Comparison of ENCODE assay signal across 16 cellular contexts in the genomic region with DNA sequence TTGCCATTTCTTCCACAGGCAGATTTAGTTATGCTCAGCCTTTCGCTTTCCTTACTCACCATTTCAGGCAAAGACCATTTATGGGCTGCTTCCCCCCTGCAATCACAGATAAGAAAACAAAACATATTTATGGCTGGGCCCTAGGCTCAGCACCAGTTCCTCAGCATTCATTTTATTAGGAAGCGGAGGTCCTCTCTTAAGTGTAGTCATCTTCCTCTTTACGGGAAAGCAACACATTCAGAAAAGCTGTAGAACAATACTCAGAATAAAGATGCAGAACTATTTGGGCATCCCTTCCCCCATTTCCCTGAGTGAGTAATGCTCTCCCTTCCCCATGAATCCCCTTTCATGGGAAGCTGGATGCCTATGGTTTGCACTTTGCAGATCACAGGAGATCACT. TPM values are rescaled to one million over a fixed set of nuclear protein-coding genes. Genes with fewer than 3 reads are reported as not detected.
"Had no signal": no experiment of that assay in that cellular context is flagged by ENCODE, and none has a peak within 500 bp of the region (broad histone marks: within the 10 kb centered on the region; RNA-seq: fewer than 3 reads in every experiment).

No MANE protein-coding gene starts in this region.

- H3K9me3 Mint-ChIP-seq: activated naive CD4-positive, alpha-beta T cell treated with anti-CD3 and anti-CD28 coated beads, Interleukin-2, amount 50 U/mL, for 24 hours; central memory CD8-positive, alpha-beta T cell; memory B cell; neural crest cell; stimulated activated memory B cell treated with anti-CD40 and anti-IgM and Interleukin-4, amounts not matched to agents 10 μg/mL and 1 μg/mL and 100 μg/mL, for 72 hours; T-helper 1 cell treated with Interleukin-12 subunit alpha and Interleukin-12 subunit beta and Interleukin-4 antibody, amounts not matched to agents 30 μg/mL and 1 μg/mL, for 36 hours had no signal

- H3K27ac ChIP-seq: esophagus muscularis mucosa, parathyroid adenoma, skin epidermis, tibial nerve had no signal

- FAIRE-seq: TTC549 had no signal

- H3K27ac Mint-ChIP-seq: activated naive CD4-positive, alpha-beta T cell treated with anti-CD3 and anti-CD28 coated beads, Interleukin-2, amount 50 U/mL, for 24 hours; brain; memory B cell; stimulated activated memory B cell treated with anti-CD40 and anti-IgM and Interleukin-4, amounts not matched to agents 10 μg/mL and 1 μg/mL and 100 μg/mL, for 72 hours; T-helper 1 cell treated with Interleukin-12 subunit alpha and Interleukin-12 subunit beta and Interleukin-4 antibody, amounts not matched to agents 30 μg/mL and 1 μg/mL, for 36 hours had no signal

- H3K9me3 ChIP-seq: esophagus muscularis mucosa, heart left ventricle, tibial nerve had no signal

- DNase-seq: activated CD4-positive, alpha-beta T cell treated with anti-CD3 and anti-CD28 coated beads, Interleukin-2, amount 50 U/mL, for 1 hour; amniotic stem cell; heart left ventricle; left colon had no signal

- ATAC-seq: stimulated activated memory B cell treated with anti-CD40 and anti-IgM and Interleukin-4, amounts not matched to agents 10 μg/mL and 1 μg/mL and 100 μg/mL, for 72 hours had no signal

- H3K4me3 Mint-ChIP-seq: activated naive CD4-positive, alpha-beta T cell treated with anti-CD3 and anti-CD28 coated beads, Interleukin-2, amount 50 U/mL, for 24 hours; brain; central memory CD8-positive, alpha-beta T cell; memory B cell; neural crest cell; stimulated activated memory B cell treated with anti-CD40 and anti-IgM and Interleukin-4, amounts not matched to agents 10 μg/mL and 1 μg/mL and 100 μg/mL, for 72 hours; T-helper 1 cell treated with Interleukin-12 subunit alpha and Interleukin-12 subunit beta and Interleukin-4 antibody, amounts not matched to agents 30 μg/mL and 1 μg/mL, for 36 hours had no signal

- H3K36me3 Mint-ChIP-seq: brain; memory B cell; stimulated activated memory B cell treated with anti-CD40 and anti-IgM and Interleukin-4, amounts not matched to agents 10 μg/mL and 1 μg/mL and 100 μg/mL, for 72 hours had no signal

- H3K4me1 Mint-ChIP-seq: activated naive CD4-positive, alpha-beta T cell treated with anti-CD3 and anti-CD28 coated beads, Interleukin-2, amount 50 U/mL, for 24 hours; brain; central memory CD8-positive, alpha-beta T cell; memory B cell; neural crest cell; stimulated activated memory B cell treated with anti-CD40 and anti-IgM and Interleukin-4, amounts not matched to agents 10 μg/mL and 1 μg/mL and 100 μg/mL, for 72 hours had no signal

- H3K4me1 ChIP-seq: parathyroid adenoma, tibial nerve had no signal

- H2AFZ ChIP-seq: parathyroid adenoma had no signal

- H3K9ac ChIP-seq: parathyroid adenoma had no signal

- H3K79me2 ChIP-seq: parathyroid adenoma had no signal

- H3K4me3 ChIP-seq: esophagus muscularis mucosa, heart left ventricle, skin epidermis, tibial nerve had no signal

- H3K27me3 ChIP-seq: tibial nerve had no signal

- H3K36me3 ChIP-seq: tibial nerve had no signal

RNA-seq across cellular contexts. Expression of gene FLT1, which starts 27.9 kb away (rescaled TPM):
- total RNA-seq: neural crest cell had no signal
